Comparison of ENCODE assay signal across 8 cellular contexts in the genomic region with DNA sequence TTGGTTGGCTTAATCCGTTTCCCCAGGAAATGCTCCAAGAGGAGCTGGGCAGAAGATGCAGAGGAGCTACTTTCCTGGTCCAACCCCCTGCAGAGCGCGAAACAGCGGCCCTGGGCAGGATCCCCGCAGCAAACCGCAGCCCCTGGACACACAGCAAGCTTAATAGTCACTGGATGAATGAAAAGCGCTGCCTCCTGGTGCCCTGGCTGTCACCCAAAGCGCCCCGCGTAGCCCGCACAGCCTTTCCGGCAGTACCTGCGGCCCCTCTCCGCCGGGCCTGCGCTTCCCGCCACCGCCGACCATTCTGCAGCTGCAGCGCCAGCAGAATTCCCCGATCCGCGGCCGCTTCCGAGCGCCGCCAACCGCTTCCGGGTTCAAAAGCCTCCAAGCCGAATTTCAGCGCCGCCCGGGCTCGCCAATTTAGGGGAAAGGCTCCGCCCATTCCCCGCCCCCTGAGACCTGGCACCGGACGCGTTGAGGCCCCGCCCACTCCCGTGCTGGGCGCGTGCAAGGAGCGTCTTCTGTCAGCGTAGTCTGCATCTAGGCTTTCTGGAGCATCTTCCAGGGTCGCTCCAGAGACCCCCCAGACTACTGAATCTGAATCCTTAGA. TPM values are rescaled to one million over a fixed set of nuclear protein-coding genes. Genes with fewer than 3 reads are reported as not detected.
DNase-seq lines count a peak whose midpoint lies in the region; ATAC-seq and TF ChIP-seq lines count a peak whose summit lies in the region.

HPF1 (minus strand) TSS at position 370 of the 610 bp plus-strand sequence; CDS start at position 303, 67 bp downstream.

- peak within 1 kb of the TSS; percentile 61 to 95 (median 82) for H3K4me3 ChIP-seq in heart right ventricle

- peaks cover 27% of the 10 kb centered on the region for H3K4me1 Mint-ChIP-seq in T-helper 1 cell treated with Interleukin-12 subunit alpha and Interleukin-12 subunit beta and Interleukin-4 antibody, amounts not matched to agents 30 μg/mL and 1 μg/mL, for 36 hours (ENCODE audit: low read depth)
- peaks cover 11% of the 10 kb centered on the region for H3K4me1 Mint-ChIP-seq in progenitor cell of endocrine pancreas (ENCODE audit: low read depth)

- ATAC-seq in HG02852 (IDR thresholded peaks at IDR 0.05; ENCODE audit: unreplicated experiment), result peak; percentile 92
- ATAC-seq in heart right ventricle, result peak; percentile 97 to 99 (median 98)

- DNase-seq in GM13976 (ENCODE audit: low spot score), result peak; percentile 96
- peak; percentile 90 for DNase-seq in NCI-H146 (lab: John Stamatoyannopoulos, UW)
- DNase-seq in amniotic stem cell (lab: John Stamatoyannopoulos, UW), result peak; percentile 84
- DNase-seq in heart right ventricle, result peak; percentile 91 to 94
- peak; percentile 81 for DNase-seq in progenitor cell of endocrine pancreas (ENCODE audit: low spot score, unreplicated experiment)
- peak; percentile 94 for DNase-seq in ureter (ENCODE audit: low spot score)

- H3K9me3 ChIP-seq in heart right ventricle, result no peaks in the 10 kb centered on the region

- no peaks in the 10 kb centered on the region for H3K9me3 Mint-ChIP-seq in T-helper 1 cell treated with Interleukin-12 subunit alpha and Interleukin-12 subunit beta and Interleukin-4 antibody, amounts not matched to agents 30 μg/mL and 1 μg/mL, for 36 hours
- H3K9me3 Mint-ChIP-seq in progenitor cell of endocrine pancreas (ENCODE audit: low read depth), result no peaks in the 10 kb centered on the region

- peak within 1 kb of the TSS; percentile 90 for H3K4me3 Mint-ChIP-seq in T-helper 1 cell treated with Interleukin-12 subunit alpha and Interleukin-12 subunit beta and Interleukin-4 antibody, amounts not matched to agents 30 μg/mL and 1 μg/mL, for 36 hours
- peak within 1 kb of the TSS; percentile 85 for H3K4me3 Mint-ChIP-seq in progenitor cell of endocrine pancreas (ENCODE audit: low read depth)

- H3K27me3 Mint-ChIP-seq in T-helper 1 cell treated with Interleukin-12 subunit alpha and Interleukin-12 subunit beta and Interleukin-4 antibody, amounts not matched to agents 30 μg/mL and 1 μg/mL, for 36 hours (ENCODE audit: low read depth), result no peaks in the 10 kb centered on the region
- peaks cover 4% of the 10 kb centered on the region for H3K27me3 Mint-ChIP-seq in progenitor cell of endocrine pancreas

- H3K27me3 ChIP-seq in heart right ventricle, result no peaks in the 10 kb centered on the region

- peaks cover 7% of the 10 kb centered on the region for H3K36me3 Mint-ChIP-seq in T-helper 1 cell treated with Interleukin-12 subunit alpha and Interleukin-12 subunit beta and Interleukin-4 antibody, amounts not matched to agents 30 μg/mL and 1 μg/mL, for 36 hours (ENCODE audit: low read depth)
- no peaks in the 10 kb centered on the region for H3K36me3 Mint-ChIP-seq in progenitor cell of endocrine pancreas (ENCODE audit: insufficient read depth)

- H3K36me3 ChIP-seq in heart right ventricle, result peaks cover 0 to 10% (median 6%) of the 10 kb centered on the region in 9 donors

- H3K4me1 ChIP-seq in heart right ventricle, result peaks cover 0 to 28% (median 18%) of the 10 kb centered on the region in 9 donors

- H3K27ac ChIP-seq in heart right ventricle, result peak within 1 kb of the TSS in 9 of 10 donors; percentile 45 to 84 (median 75)

- peak within 1 kb of the TSS; percentile 64 for H3K27ac Mint-ChIP-seq in T-helper 1 cell treated with Interleukin-12 subunit alpha and Interleukin-12 subunit beta and Interleukin-4 antibody, amounts not matched to agents 30 μg/mL and 1 μg/mL, for 36 hours
- H3K27ac Mint-ChIP-seq in progenitor cell of endocrine pancreas, result peak within 1 kb of the TSS; percentile 93

- intact Hi-C loops in heart right ventricle (cut with DNase I), result loop anchor here in 1 of 10 donors (10.0 kb wide), 1 partner anchor 143 kb away; the partner anchor contains the start of gene NEK1

- in situ Hi-C loops in GM13976 (cut with MboI; ENCODE audit: low sequenced_read_pairs, unreplicated experiment), result no loop called here

- 0 to 1% methylated on average over 46 of the region's 46 CpGs for WGBS in heart right ventricle, 2 donors

- TF ChIP-seq CTCF in GM13976 (IDR thresholded peaks at IDR 0.05; ENCODE audit: borderline replicate concordance, control extremely low read depth, extremely low read depth, insufficient read depth, missing control alignments) (no peak), heart right ventricle (IDR thresholded peaks at IDR 0.05) (no peak), progenitor cell of endocrine pancreas (IDR thresholded peaks at IDR 0.05; ENCODE audit: unreplicated experiment) (no peak)

RNA-seq across cellular contexts. Expression of gene HPF1, which starts in this region (rescaled TPM):
- 10 to 100 TPM; 15.4 to 18.6 (median 17.7) TPM for total RNA-seq in heart right ventricle
- 10 to 100 TPM; 20.9 to 29.1 TPM for polyA plus RNA-seq in heart right ventricle
- 28.5 and 33.3 TPM in 2 replicates for total RNA-seq in progenitor cell of endocrine pancreas
- 21.9 TPM for total RNA-seq in ureter

Comparison
In these comparisons a context has a peak if more than half of its experiments do, and no peak if none do; other contexts are left out.
1. Peak in every context shown above with its lines: DNase-seq, ATAC-seq, H3K4me3 ChIP-seq and H3K27ac ChIP-seq.